9 cellular contexts compared by ENCODE assay signal in genomic region chr13:110341445-110342247, GRCh38. TPM values are rescaled to one million over a fixed set of nuclear protein-coding genes. Genes with fewer than 3 reads are reported as not detected.
A peak's percentile ranks its signal among the peaks of the same experiment; 100 is the strongest.
DNase-seq lines count a peak whose midpoint lies in the region; ATAC-seq, FAIRE-seq and TF ChIP-seq lines count a peak whose summit lies in the region.
"Had no signal": no experiment of that assay in that cellular context is flagged by ENCODE, and none has a peak within 500 bp of the region (broad histone marks: within the 10 kb centered on the region; RNA-seq: fewer than 3 reads in every experiment).

No MANE protein-coding gene starts in this region.

- peak; percentile 69 for ATAC-seq in GM18868 (IDR thresholded peaks at IDR 0.05; ENCODE audit: unreplicated experiment)
- peak; percentile 50 for ATAC-seq in HG03432 (IDR thresholded peaks at IDR 0.05; ENCODE audit: unreplicated experiment)
- no peak for ATAC-seq in natural killer cell treated with Interleukin-12 subunit alpha and Interleukin-12 subunit beta and Interleukin-15 and Interleukin-18, amount 100 ng/mL, for 72 hours
- ATAC-seq in omental fat pad (ENCODE audit: low FRiP score), result no peak

- peaks cover 17 to 18% of the 10 kb centered on the region in 2 donors for H3K4me1 Mint-ChIP-seq in natural killer cell treated with Interleukin-12 subunit alpha and Interleukin-12 subunit beta and Interleukin-15 and Interleukin-18, amount 100 ng/mL, for 72 hours (ENCODE audit: low read depth in 2 of 2)

- H3K4me3 ChIP-seq in bronchial epithelial cell (ENCODE audit: low read depth, low read length), result no peak overlapping the region

- peak; percentile 21 for DNase-seq in bronchial epithelial cell (ENCODE audit: low read depth)
- no peak for DNase-seq in natural killer cell treated with Interleukin-12 subunit alpha and Interleukin-12 subunit beta and Interleukin-15 and Interleukin-18, amount 100 ng/mL, for 72 hours (ENCODE audit: low spot score)
- DNase-seq in superior temporal gyrus (ENCODE audit: extremely low spot score), result no peak
- DNase-seq in omental fat pad (ENCODE audit: low spot score), result no peak
- no peak for DNase-seq in NCI-H345 treated with DMSO at 0.1 percent for 48 hours (lab: John Stamatoyannopoulos, UW; ENCODE audit: unreplicated experiment)
- no peak for DNase-seq in activated gamma-delta T cell (lab: John Stamatoyannopoulos, UW)

- no peaks in the 10 kb centered on the region for H3K36me3 Mint-ChIP-seq in natural killer cell treated with Interleukin-12 subunit alpha and Interleukin-12 subunit beta and Interleukin-15 and Interleukin-18, amount 100 ng/mL, for 72 hours

- peaks cover 14 to 40% of the 10 kb centered on the region in 2 donors for H3K27me3 Mint-ChIP-seq in natural killer cell treated with Interleukin-12 subunit alpha and Interleukin-12 subunit beta and Interleukin-15 and Interleukin-18, amount 100 ng/mL, for 72 hours

- H3K4me3 Mint-ChIP-seq in natural killer cell treated with Interleukin-12 subunit alpha and Interleukin-12 subunit beta and Interleukin-15 and Interleukin-18, amount 100 ng/mL, for 72 hours, result peak overlapping the region; percentile 62

- H3K27me3 ChIP-seq in bronchial epithelial cell (ENCODE audit: control insufficient read depth, insufficient read depth, low read length), result no peaks in the 10 kb centered on the region

- H3K27ac Mint-ChIP-seq in natural killer cell treated with Interleukin-12 subunit alpha and Interleukin-12 subunit beta and Interleukin-15 and Interleukin-18, amount 100 ng/mL, for 72 hours, result peak overlapping the region in 1 of 2 donors; percentile 70

- FAIRE-seq in bronchial epithelial cell (lab: Jason Lieb, UNC), result no peak
- FAIRE-seq: colon had no signal

- no peaks in the 10 kb centered on the region for H3K36me3 ChIP-seq in bronchial epithelial cell (ENCODE audit: control insufficient read depth, insufficient read depth, low read length)

- TF ChIP-seq CTCF in bronchial epithelial cell (IDR thresholded peaks at IDR 0.05; ENCODE audit: insufficient read depth, low read length, severe bottlenecking) (no peak), omental fat pad (IDR thresholded peaks at IDR 0.05) (no peak)

- H3K9me3 Mint-ChIP-seq in natural killer cell treated with Interleukin-12 subunit alpha and Interleukin-12 subunit beta and Interleukin-15 and Interleukin-18, amount 100 ng/mL, for 72 hours, result no peaks in the 10 kb centered on the region

RNA-seq across cellular contexts. Expression of gene COL4A2, which starts 34.6 kb away (rescaled TPM):
- 7.6 and 21.4 TPM in 2 replicates for total RNA-seq in bronchial epithelial cell
- not detected for total RNA-seq in natural killer cell treated with Interleukin-12 subunit alpha and Interleukin-12 subunit beta and Interleukin-15 and Interleukin-18, amount 100 ng/mL, for 72 hours
- 100 to 1,000 TPM; 380 to 788 (median 684) TPM for total RNA-seq in omental fat pad

RNA-seq across cellular contexts. Expression of gene COL4A1, which starts 34.7 kb away (rescaled TPM):
- 3.6 and 7.4 TPM in 2 replicates for total RNA-seq in bronchial epithelial cell
- total RNA-seq in natural killer cell treated with Interleukin-12 subunit alpha and Interleukin-12 subunit beta and Interleukin-15 and Interleukin-18, amount 100 ng/mL, for 72 hours, result not detected
- total RNA-seq in omental fat pad, result 1,000 to 10,000 TPM in 2 of 4 donors, 100 to 1,000 TPM in 2; 611 to 1,113 (median 995) TPM

Comparison
In these comparisons a context has a peak if more than half of its experiments do, and no peak if none do; other contexts are left out.
1. ATAC-seq: peak in GM18868 (single experiment) and HG03432 (single experiment); none in natural killer cell treated with Interleukin-12 subunit alpha and Interleukin-12 subunit beta and Interleukin-15 and Interleukin-18, amount 100 ng/mL, for 72 hours (0 of 2) and omental fat pad (single experiment).
2. RNA of gene COL4A2, which starts 34.6 kb away (total RNA-seq): 380 to 788 TPM in omental fat pad; 7.6 to 21.4 TPM in bronchial epithelial cell and not detected in natural killer cell treated with Interleukin-12 subunit alpha and Interleukin-12 subunit beta and Interleukin-15 and Interleukin-18, amount 100 ng/mL, for 72 hours; every median in the first group is over 10 times any median in the second.
3. RNA of gene COL4A1, which starts 34.7 kb away (total RNA-seq): 611 to 1,113 TPM in omental fat pad; 3.6 to 7.4 TPM in bronchial epithelial cell and not detected in natural killer cell treated with Interleukin-12 subunit alpha and Interleukin-12 subunit beta and Interleukin-15 and Interleukin-18, amount 100 ng/mL, for 72 hours; every median in the first group is over 10 times any median in the second.